Comparison of ENCODE assay signal across 26 cellular contexts in the genomic region with DNA sequence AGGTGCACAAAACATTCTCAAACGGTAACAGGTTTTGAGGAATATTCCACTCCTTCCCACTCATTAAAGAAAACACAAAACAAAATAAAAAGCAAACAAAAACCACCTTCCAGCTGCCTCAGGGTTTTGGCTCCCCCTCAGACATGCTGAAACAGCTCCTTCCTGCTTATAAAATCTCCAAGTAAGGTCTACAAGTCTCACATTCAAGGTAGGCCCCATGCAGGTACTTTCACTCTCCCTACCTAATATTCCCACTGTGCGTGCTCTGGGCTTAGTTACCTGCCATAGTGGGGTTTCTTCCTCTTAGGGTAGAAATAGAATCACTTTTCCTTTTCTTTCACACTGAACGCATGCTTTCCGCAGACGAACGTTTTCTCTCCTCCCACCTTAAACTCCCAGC.
DNase-seq lines count a peak whose midpoint lies in the region; ATAC-seq and TF ChIP-seq lines count a peak whose summit lies in the region.
"Had no signal": no experiment of that assay in that cellular context is flagged by ENCODE, and none has a peak within 500 bp of the region (broad histone marks: within the 10 kb centered on the region; RNA-seq: fewer than 3 reads in every experiment).

No MANE protein-coding gene starts in this region.

- H4K20me1 ChIP-seq in mammary epithelial cell (ENCODE audit: insufficient read depth, low read length): no peaks in the 10 kb centered on the region

- H3K4me1 Mint-ChIP-seq in mesothelial cell of epicardium: peaks cover 70% of the 10 kb centered on the region
- H3K4me1 Mint-ChIP-seq: B cell had no signal

- WGBS in mammary epithelial cell (ENCODE audit: low coverage, missing lambda C conversion rate): 6% methylated on average over 6 of the region's 6 CpGs

- BruUV-seq in mammary epithelial cell (replicated peaks; lab: Mats Ljungman, UMichigan): no TSS peak

- CTCF ChIA-PET in mammary epithelial cell (lab: Charles Lee; ENCODE audit: low non-redundant PET): no interaction called here

- H3K36me3 Mint-ChIP-seq in mesothelial cell of epicardium: no peaks in the 10 kb centered on the region
- H3K36me3 Mint-ChIP-seq: CD8-positive, alpha-beta memory T cell; naive thymus-derived CD4-positive, alpha-beta T cell had no signal

- H3K4me2 ChIP-seq in mammary epithelial cell (ENCODE audit: insufficient read depth, low read depth, low read length): peak overlapping the region; percentile 93
- H3K4me2 ChIP-seq: A549 had no signal

- DNase-seq in left ventricle myocardium inferior (no peak), Right ventricle myocardium superior (no peak), mammary epithelial cell (peak; percentile 71), mesothelial cell of epicardium (ENCODE audit: low spot score in 2 of 2, unreplicated experiment in 2 of 2) (no peak), uterus (no peak), caudate nucleus (lab: John Stamatoyannopoulos, UW) (no peak)
- DNase-seq: activated naive CD4-positive, alpha-beta T cell treated with Interleukin-2 at 50 U/mL for 16 hours; activated T-cell treated with anti-CD3 and anti-CD28 coated beads, Interleukin-2, amount 50 U/mL, for 24 hours; amygdala; CD8-positive, alpha-beta memory T cell; endodermal cell; left colon; naive thymus-derived CD4-positive, alpha-beta T cell; NCI-H1694; NCI-H2171; NCI-H510A treated with DMSO at 0.1 percent for 48 hours; NK-92 treated with Interleukin-12 subunit alpha and Interleukin-12 subunit beta, amount 100 ng/mL, for 24 hours; right cardiac atrium; stimulated activated CD8-positive, alpha-beta memory T cell treated with anti-CD3 and anti-CD28 coated beads, Interleukin-4, amount 100 ng/mL, for 48 hours; stomach; upper lobe of left lung had no signal

- peaks cover 72% of the 10 kb centered on the region for H3K79me2 ChIP-seq in mammary epithelial cell (ENCODE audit: insufficient read depth, low read length)

- TF ChIP-seq POLR2A in uterus (IDR thresholded peaks at IDR 0.05): no peak

- dilution Hi-C loops in mammary epithelial cell (cut with HindIII; ENCODE audit: low sequenced_read_pairs): no loop called here

- no peaks in the 10 kb centered on the region for H3K9me3 ChIP-seq in left ventricle myocardium inferior (replicated peaks)
- no peaks in the 10 kb centered on the region for H3K9me3 ChIP-seq in mammary epithelial cell (replicated peaks; ENCODE audit: insufficient read depth, low read length)
- no peaks in the 10 kb centered on the region for H3K9me3 ChIP-seq in uterus
- H3K9me3 ChIP-seq: A549, stomach, upper lobe of left lung had no signal

- no peak overlapping the region for H3K4me3 ChIP-seq in left ventricle myocardium inferior
- H3K4me3 ChIP-seq in mammary epithelial cell (replicated peaks in 1 of 3; ENCODE audit: insufficient read depth in 1 of 3, low read depth in 2 of 3, low read length in 3 of 3): peak overlapping the region in 2 of 3 experiments; percentile 10 to 16
- no peak overlapping the region for H3K4me3 ChIP-seq in uterus
- H3K4me3 ChIP-seq: A549, stomach, upper lobe of left lung had no signal

- in situ Hi-C loops in mammary epithelial cell (cut with MboI; ENCODE audit: low sequenced_read_pairs in 2 of 2): no loop called here

- ATAC-seq in Right ventricle myocardium superior (ENCODE audit: poor library complexity) (no peak), HG02852 (IDR thresholded peaks at IDR 0.05; ENCODE audit: unreplicated experiment) (no peak), HG02970 (IDR thresholded peaks at IDR 0.05; ENCODE audit: low FRiP score, unreplicated experiment) (no peak)
- ATAC-seq: A549; left colon; naive thymus-derived CD4-positive, alpha-beta T cell; right cardiac atrium had no signal

- H3K27ac ChIP-seq in left ventricle myocardium inferior (replicated peaks) (peak overlapping the region; percentile 91), mammary epithelial cell (ENCODE audit: insufficient read depth, low read depth, low read length) (peak overlapping the region; percentile 96), uterus (peak overlapping the region; percentile 79 to 87), caudate nucleus (ENCODE audit: low read depth, low read length) (no peak overlapping the region)

- H2AFZ ChIP-seq in mammary epithelial cell (ENCODE audit: low read depth, low read length): peak overlapping the region; percentile 53

- peak overlapping the region; percentile 94 for H3K27ac Mint-ChIP-seq in mesothelial cell of epicardium
- H3K27ac Mint-ChIP-seq: activated T-cell treated with anti-CD3 and anti-CD28 coated beads, Interleukin-2, amount 50 U/mL, for 24 hours; B cell; CD8-positive, alpha-beta memory T cell; endodermal cell; naive thymus-derived CD4-positive, alpha-beta T cell; T-helper 1 cell treated with Interleukin-12 subunit alpha and Interleukin-12 subunit beta and Interleukin-4 antibody, amounts not matched to agents 30 μg/mL and 1 μg/mL, for 36 hours had no signal

- no peak overlapping the region for H3K4me3 Mint-ChIP-seq in mesothelial cell of epicardium
- H3K4me3 Mint-ChIP-seq: activated T-cell treated with anti-CD3 and anti-CD28 coated beads, Interleukin-2, amount 50 U/mL, for 24 hours; B cell; CD8-positive, alpha-beta memory T cell; endodermal cell; naive thymus-derived CD4-positive, alpha-beta T cell; T-helper 1 cell treated with Interleukin-12 subunit alpha and Interleukin-12 subunit beta and Interleukin-4 antibody, amounts not matched to agents 30 μg/mL and 1 μg/mL, for 36 hours had no signal

- intact Hi-C loops in left ventricle myocardium inferior (cut with micrococcal nuclease): no loop called here
- intact Hi-C loops in Right ventricle myocardium superior (cut with DNase I): no loop called here
- intact Hi-C loops in mammary epithelial cell (cut with micrococcal nuclease): no loop called here
- intact Hi-C loops in uterus (cut with DNase I; ENCODE audit: low total_unique reads): no loop called here

- H3K9ac ChIP-seq in mammary epithelial cell (ENCODE audit: insufficient read depth, low read length): peak overlapping the region; percentile 68

- no peaks in the 10 kb centered on the region for H3K27me3 Mint-ChIP-seq in mesothelial cell of epicardium (ENCODE audit: low read depth)

- H3K9me3 Mint-ChIP-seq in mesothelial cell of epicardium: no peaks in the 10 kb centered on the region
- H3K9me3 Mint-ChIP-seq: activated T-cell treated with anti-CD3 and anti-CD28 coated beads, Interleukin-2, amount 50 U/mL, for 24 hours; CD8-positive, alpha-beta memory T cell; endodermal cell; naive thymus-derived CD4-positive, alpha-beta T cell; T-helper 1 cell treated with Interleukin-12 subunit alpha and Interleukin-12 subunit beta and Interleukin-4 antibody, amounts not matched to agents 30 μg/mL and 1 μg/mL, for 36 hours had no signal

- TF ChIP-seq CTCF in left ventricle myocardium inferior (IDR thresholded peaks at IDR 0.05; ENCODE audit: borderline replicate concordance) (no peak), mammary epithelial cell (conservative IDR thresholded peaks at IDR 0.05 in 1 of 2, IDR thresholded peaks at IDR 0.05 in 1 of 2; ENCODE audit: extremely low read depth in 1 of 2, insufficient read depth in 1 of 2, low read depth in 1 of 2, low read length in 2 of 2) (no peak), mesothelial cell of epicardium (IDR thresholded peaks at IDR 0.05; ENCODE audit: unreplicated experiment) (no peak), uterus (IDR thresholded peaks at IDR 0.05) (no peak)

- peaks cover 80% of the 10 kb centered on the region for H3K4me1 ChIP-seq in left ventricle myocardium inferior
- peaks cover 73% of the 10 kb centered on the region for H3K4me1 ChIP-seq in mammary epithelial cell (ENCODE audit: insufficient read depth, low read length)
- H3K4me1 ChIP-seq in uterus: peaks cover 0 to 5% of the 10 kb centered on the region in 2 donors

- no peaks in the 10 kb centered on the region for H3K27me3 ChIP-seq in left ventricle myocardium inferior (ENCODE audit: low read depth)
- no peaks in the 10 kb centered on the region for H3K27me3 ChIP-seq in mammary epithelial cell (ENCODE audit: insufficient read depth, low read length)
- no peaks in the 10 kb centered on the region for H3K27me3 ChIP-seq in uterus
- H3K27me3 ChIP-seq: stomach, upper lobe of left lung had no signal

- H3K36me3 ChIP-seq in left ventricle myocardium inferior (no peaks in the 10 kb centered on the region), mammary epithelial cell (ENCODE audit: insufficient read depth, low read length) (no peaks in the 10 kb centered on the region), uterus (no peaks in the 10 kb centered on the region)
- H3K36me3 ChIP-seq: stomach, upper lobe of left lung had no signal

Comparison
In these comparisons a context has a peak if more than half of its experiments do, and no peak if none do; other contexts are left out.
1. H3K4me3 ChIP-seq: peak in mammary epithelial cell (2 of 3); none in left ventricle myocardium inferior (single experiment) and uterus (0 of 2).